ENCODE assay signal across 20 cellular contexts in the genomic region with DNA sequence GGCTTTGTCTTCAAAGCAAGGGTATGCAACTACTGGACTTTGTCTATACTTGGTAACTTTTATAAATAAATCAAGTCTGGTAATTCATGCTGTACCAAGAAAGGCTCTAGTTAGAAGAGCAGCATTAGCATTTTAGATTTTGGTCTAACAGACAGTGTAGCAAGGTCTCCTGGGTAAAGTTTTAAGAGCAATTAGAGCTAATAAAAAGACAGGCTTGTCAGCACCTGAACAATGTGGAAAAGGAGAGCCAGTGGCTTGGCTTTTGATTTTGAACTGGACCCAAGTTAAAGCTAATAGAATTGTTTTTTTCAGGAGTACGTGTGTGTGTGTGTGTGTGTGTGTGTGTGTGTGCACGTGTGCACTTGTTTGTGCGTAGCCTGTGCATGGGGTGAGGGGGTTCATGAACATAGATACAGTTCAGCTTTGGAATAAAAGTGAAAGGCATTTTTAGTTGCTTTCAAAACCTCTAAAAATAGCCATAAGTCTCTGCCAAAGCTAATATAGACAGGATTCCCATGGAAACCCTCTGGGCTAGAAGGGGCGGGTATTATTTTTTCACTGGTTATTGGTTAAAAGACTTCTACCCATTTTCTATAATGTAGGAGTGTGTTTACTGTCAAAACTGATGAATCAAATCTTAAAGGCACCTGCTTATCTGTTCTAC.
DNase-seq lines count a peak whose midpoint lies in the region; ATAC-seq, FAIRE-seq and TF ChIP-seq lines count a peak whose summit lies in the region.
"Had no signal": no experiment of that assay in that cellular context is flagged by ENCODE, and none has a peak within 500 bp of the region (broad histone marks: within the 10 kb centered on the region; RNA-seq: fewer than 3 reads in every experiment).

No MANE protein-coding gene starts in this region.

- no peak for TF ChIP-seq EP300 in GM12878 (IDR thresholded peaks at IDR 0.05; ENCODE audit: borderline replicate concordance in 1 of 2, control insufficient read depth in 1 of 2, low read depth in 2 of 2, low read length in 2 of 2)

- H3K9ac ChIP-seq in GM12878 (ENCODE audit: control insufficient read depth, insufficient read depth, low read length) = no peak overlapping the region

- ATAC-seq in left cardiac atrium (peak; percentile 44 to 64), GM12878 (peak; percentile 21; the same call in 1 of the 3 replicates), right lobe of liver (peak; percentile 90 to 94 (median 92)), upper lobe of right lung (peak; percentile 37)
- ATAC-seq: activated naive CD4-positive, alpha-beta T cell treated with anti-CD3 and anti-CD28 coated beads, Interleukin-2, amount 50 U/mL, for 72 hours; left ventricle myocardium superior; natural killer cell had no signal

- no peak for TF ChIP-seq RAD21 in GM12878 (IDR thresholded peaks at IDR 0.05; ENCODE audit: insufficient read depth, low read depth, low read length)

- 95% methylated on average over 4 of the region's 4 CpGs for WGBS in GM12878 (ENCODE audit: insufficient coverage, insufficient replicate concordance, low lambda C conversion rate, missing lambda C conversion rate)
- 12% methylated on average over 4 of the region's 4 CpGs for WGBS in right lobe of liver (ENCODE audit: insufficient coverage, low coverage, low lambda C conversion rate, missing lambda C conversion rate)

- H3K4me3 ChIP-seq in GM12878 = no peak overlapping the region
- H3K4me3 ChIP-seq in right lobe of liver = peak overlapping the region in 1 of 3 donors; percentile 1
- H3K4me3 ChIP-seq in upper lobe of right lung = no peak overlapping the region
- H3K4me3 ChIP-seq: colonic mucosa, esophagus squamous epithelium, right atrium auricular region, transverse colon had no signal

- H3K27me3 ChIP-seq in GM12878 (replicated peaks in 1 of 2; ENCODE audit: control insufficient read depth in 2 of 2, insufficient read depth in 2 of 2, low read length in 1 of 2) = no peaks in the 10 kb centered on the region
- H3K27me3 ChIP-seq in right lobe of liver = no peaks in the 10 kb centered on the region
- no peaks in the 10 kb centered on the region for H3K27me3 ChIP-seq in upper lobe of right lung
- H3K27me3 ChIP-seq: colonic mucosa, esophagus squamous epithelium, right atrium auricular region, transverse colon had no signal

- TF ChIP-seq CTCF in GM12878 (IDR thresholded peaks at IDR 0.05 in 2 of 3, conservative IDR thresholded peaks at IDR 0.05 in 1 of 3; ENCODE audit: control insufficient read depth in 2 of 3, extremely low read depth in 1 of 3, insufficient read depth in 1 of 3, low read depth in 3 of 3, low read length in 3 of 3) (no peak), right lobe of liver (IDR thresholded peaks at IDR 0.05) (no peak), upper lobe of right lung (IDR thresholded peaks at IDR 0.05) (no peak)

- H2AFZ ChIP-seq in GM12878 (ENCODE audit: control insufficient read depth, low read depth, low read length) = no peak overlapping the region

- TF ChIP-seq POLR2A in GM12878 (IDR thresholded peaks at IDR 0.05; ENCODE audit: low read depth, low read length) (no peak), right lobe of liver (IDR thresholded peaks at IDR 0.05) (no peak)

- H3K4me1 ChIP-seq in GM12878 (ENCODE audit: control insufficient read depth, insufficient read depth, low read length) (no peaks in the 10 kb centered on the region; the same call in 1 of the 2 replicates), right lobe of liver (peaks cover 0 to 4% (median 0%) of the 10 kb centered on the region in 4 donors), upper lobe of right lung (no peaks in the 10 kb centered on the region)
- H3K4me1 ChIP-seq: colonic mucosa, right atrium auricular region, transverse colon had no signal

- CTCF ChIA-PET in GM12878 (lab: Yijun Ruan, JAX) = interaction anchor here (0.9 to 1.3 kb wide), 5 partner anchors 9 to 143 kb away, joined by 3 to 4 read pairs (median 4); no protein-coding TSS in a partner anchor

- H3K27ac ChIP-seq in GM12878 (ENCODE audit: control insufficient read depth, insufficient read depth) = no peak overlapping the region
- H3K27ac ChIP-seq in right lobe of liver = peak overlapping the region in 1 of 3 donors; percentile 0
- H3K27ac ChIP-seq in upper lobe of right lung = no peak overlapping the region
- H3K27ac ChIP-seq: colonic mucosa, esophagus squamous epithelium, right atrium auricular region, RWPE1, transverse colon had no signal

- no peak for DNase-seq in left cardiac atrium
- DNase-seq in cardiac septum (ENCODE audit: low spot score) = no peak
- no peak for DNase-seq in GM12878 (ENCODE audit: low read depth, low spot score)
- peak in 1 of 3 donors; percentile 43 for DNase-seq in right lobe of liver
- no peak for DNase-seq in upper lobe of right lung
- no peak for DNase-seq in epidermal melanocyte (ENCODE audit: insufficient read length, low spot score)
- no peak for DNase-seq in superior temporal gyrus (ENCODE audit: extremely low spot score)
- DNase-seq in RKO (ENCODE audit: low spot score) = no peak
- DNase-seq: activated CD4-positive, CD25-positive, alpha-beta regulatory T cell treated with anti-CD3 and anti-CD28 coated beads, Interleukin-2, amount 50 U/mL, for 72 hours; colonic mucosa; esophagus squamous epithelium; left ventricle myocardium superior; natural killer cell; NCI-H82; stimulated activated CD4-positive, alpha-beta T cell treated with anti-CD3 and anti-CD28 coated beads, Interleukin-4, amount 100 ng/mL, for 1 hour; T-helper 2 cell; transverse colon had no signal

- peaks cover 1% of the 10 kb centered on the region; the same call in 1 of the 2 replicates for H3K79me2 ChIP-seq in GM12878 (ENCODE audit: control insufficient read depth, insufficient read depth, low read length)

- POLR2A ChIA-PET in GM12878 (lab: Charles Lee) = interaction anchor here (1.0 kb wide), 1 partner anchor 22 kb away, joined by 4 read pairs; no protein-coding TSS in a partner anchor

- no peak overlapping the region for H3K4me2 ChIP-seq in GM12878 (ENCODE audit: control insufficient read depth, insufficient read depth)

- SMC1A ChIA-PET in GM12878 (lab: Charles Lee; ENCODE audit: uncharacterized antibody, unreplicated experiment) = interaction anchor here (0.6 to 1.9 kb wide), 10 partner anchors 8 to 143 kb away, joined by 3 to 6 read pairs (median 3); no protein-coding TSS in a partner anchor

- RAD21 ChIA-PET in GM12878 (lab: Charles Lee; ENCODE audit: unreplicated experiment) = interaction anchor here (0.7 to 1.1 kb wide), 3 partner anchors 52 to 144 kb away, joined by 3 read pairs; no protein-coding TSS in a partner anchor

- FAIRE-seq in GM12878 (lab: Jason Lieb, UNC) = no peak

- no peaks in the 10 kb centered on the region for H4K20me1 ChIP-seq in GM12878 (ENCODE audit: control insufficient read depth, insufficient read depth)

- intact Hi-C loops in left cardiac atrium (cut with DNase I) (no loop called here), cardiac septum (cut with DNase I) (no loop called here), GM12878 (cut with micrococcal nuclease; ENCODE audit: unreplicated experiment) (no loop called here), right lobe of liver (cut with DNase I) (no loop called here), upper lobe of right lung (cut with DNase I) (no loop called here)

- no peaks in the 10 kb centered on the region for H3K9me3 ChIP-seq in GM12878 (replicated peaks; ENCODE audit: control insufficient read depth, insufficient read depth, low read length)
- no peaks in the 10 kb centered on the region for H3K9me3 ChIP-seq in right lobe of liver
- H3K9me3 ChIP-seq in upper lobe of right lung = no peaks in the 10 kb centered on the region
- H3K9me3 ChIP-seq: colonic mucosa, esophagus squamous epithelium, right atrium auricular region, transverse colon had no signal

- no TSS peak for BruUV-seq in GM12878 (replicated peaks; lab: Mats Ljungman, UMichigan)

- in situ Hi-C loops in GM12878 (cut with MboI) = no loop called here

- H3K36me3 ChIP-seq in GM12878 (ENCODE audit: control insufficient read depth in 2 of 2, insufficient read depth in 2 of 2, low read length in 1 of 2) = no peaks in the 10 kb centered on the region
- H3K36me3 ChIP-seq in right lobe of liver = no peaks in the 10 kb centered on the region
- H3K36me3 ChIP-seq in upper lobe of right lung = no peaks in the 10 kb centered on the region
- H3K36me3 ChIP-seq: colonic mucosa, esophagus squamous epithelium, right atrium auricular region, transverse colon had no signal

TF ChIP-seq in GM12878, 131 proteins besides CTCF, POLR2A, EP300 and RAD21 (continues in another document):
- TF ChIP-seq, protein P1, sequence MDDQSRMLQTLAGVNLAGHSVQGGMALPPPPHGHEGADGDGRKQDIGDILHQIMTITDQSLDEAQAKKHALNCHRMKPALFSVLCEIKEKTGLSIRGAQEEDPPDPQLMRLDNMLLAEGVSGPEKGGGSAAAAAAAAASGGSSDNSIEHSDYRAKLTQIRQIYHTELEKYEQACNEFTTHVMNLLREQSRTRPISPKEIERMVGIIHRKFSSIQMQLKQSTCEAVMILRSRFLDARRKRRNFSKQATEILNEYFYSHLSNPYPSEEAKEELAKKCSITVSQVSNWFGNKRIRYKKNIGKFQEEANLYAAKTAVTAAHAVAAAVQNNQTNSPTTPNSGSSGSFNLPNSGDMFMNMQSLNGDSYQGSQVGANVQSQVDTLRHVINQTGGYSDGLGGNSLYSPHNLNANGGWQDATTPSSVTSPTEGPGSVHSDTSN (IDR thresholded peaks at IDR 0.05; ENCODE audit: insufficient replicate concordance, low read depth, low read length) = no peak
- TF ChIP-seq YY1 (IDR thresholded peaks at IDR 0.05; ENCODE audit: low read depth, low read length) = no peak
- no peak for TF ChIP-seq SUZ12 (IDR thresholded peaks at IDR 0.05; ENCODE audit: unreplicated experiment)
- TF ChIP-seq SREBF1 (IDR thresholded peaks at IDR 0.05; ENCODE audit: low read length) = no peak
- no peak for TF ChIP-seq NFXL1 (IDR thresholded peaks at IDR 0.05; ENCODE audit: borderline replicate concordance)
- TF ChIP-seq, protein P2, sequence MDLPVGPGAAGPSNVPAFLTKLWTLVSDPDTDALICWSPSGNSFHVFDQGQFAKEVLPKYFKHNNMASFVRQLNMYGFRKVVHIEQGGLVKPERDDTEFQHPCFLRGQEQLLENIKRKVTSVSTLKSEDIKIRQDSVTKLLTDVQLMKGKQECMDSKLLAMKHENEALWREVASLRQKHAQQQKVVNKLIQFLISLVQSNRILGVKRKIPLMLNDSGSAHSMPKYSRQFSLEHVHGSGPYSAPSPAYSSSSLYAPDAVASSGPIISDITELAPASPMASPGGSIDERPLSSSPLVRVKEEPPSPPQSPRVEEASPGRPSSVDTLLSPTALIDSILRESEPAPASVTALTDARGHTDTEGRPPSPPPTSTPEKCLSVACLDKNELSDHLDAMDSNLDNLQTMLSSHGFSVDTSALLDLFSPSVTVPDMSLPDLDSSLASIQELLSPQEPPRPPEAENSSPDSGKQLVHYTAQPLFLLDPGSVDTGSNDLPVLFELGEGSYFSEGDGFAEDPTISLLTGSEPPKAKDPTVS (IDR thresholded peaks at IDR 0.05; ENCODE audit: low read depth, low read length) = no peak
- no peak for TF ChIP-seq RBBP5 (conservative IDR thresholded peaks at IDR 0.05)
- TF ChIP-seq EGR1 (IDR thresholded peaks at IDR 0.05; ENCODE audit: borderline replicate concordance in 1 of 2, low read depth in 2 of 2, low read length in 2 of 2) = no peak
- TF ChIP-seq PAX8 (IDR thresholded peaks at IDR 0.05) = no peak
- TF ChIP-seq STAT1 (conservative IDR thresholded peaks at IDR 0.05) = no peak

Comparison
In these comparisons a context has a peak if more than half of its experiments do, and no peak if none do; other contexts are left out.
1. ATAC-seq: peak in every context shown above with its lines; median percentile 92 in right lobe of liver; 54 in left cardiac atrium; 37 in upper lobe of right lung; 21 in GM12878.